In the genomic region with DNA sequence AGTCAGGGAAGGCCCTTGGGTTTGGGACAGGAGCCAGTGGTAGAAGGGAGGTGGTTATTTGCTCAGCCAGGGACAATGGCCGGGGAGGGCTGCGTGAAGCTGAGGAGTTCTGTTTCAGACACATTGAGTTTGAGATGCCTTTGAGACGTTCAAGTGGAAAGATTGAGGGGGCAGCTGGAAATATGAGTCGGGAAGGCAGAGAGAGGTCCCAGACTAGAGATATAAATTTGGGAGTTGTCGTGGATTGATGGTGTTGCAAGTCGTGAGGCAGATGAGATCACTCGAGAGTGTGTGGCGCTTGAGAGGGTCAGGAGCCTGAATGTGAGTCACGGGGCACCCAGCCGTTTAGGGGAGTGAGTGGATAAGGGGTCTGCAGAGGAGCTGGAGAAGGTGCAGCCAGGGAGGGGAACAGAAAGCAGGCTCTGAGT, we compare ENCODE assay signal across 12 cellular contexts.
A peak's percentile ranks its signal among the peaks of the same experiment; 100 is the strongest.
DNase-seq lines count a peak whose midpoint lies in the region; ATAC-seq, FAIRE-seq and TF ChIP-seq lines count a peak whose summit lies in the region.
"Had no signal": no experiment of that assay in that cellular context is flagged by ENCODE, and none has a peak within 500 bp of the region (broad histone marks: within the 10 kb centered on the region; RNA-seq: fewer than 3 reads in every experiment).

No MANE protein-coding gene starts in this region.

- in situ Hi-C loops in brain microvascular endothelial cell (cut with HindIII; ENCODE audit: low pct_ligation_motif_present, low sequenced_read_pairs): no loop called here

- H3K4me3 ChIP-seq in brain microvascular endothelial cell (ENCODE audit: low read depth, low read length) (no peak overlapping the region), muscle layer of duodenum (ENCODE audit: low read depth in 1 of 2, low read length in 2 of 2) (no peak overlapping the region), small intestine (ENCODE audit: low read depth in 1 of 2, low read length in 2 of 2) (no peak overlapping the region)

- DNase-seq in left cardiac atrium: peak; percentile 71
- no peak for DNase-seq in cardiac septum (ENCODE audit: low spot score)
- peak; percentile 40 for DNase-seq in brain microvascular endothelial cell
- no peak for DNase-seq in stimulated activated effector memory CD8-positive, alpha-beta T cell treated with anti-CD3 and anti-CD28 coated beads, Interleukin-12 subunit alpha, Interleukin-12 subunit beta, amount 100 ng/mL, for 72 hours (ENCODE audit: low spot score in 2 of 2)
- DNase-seq in small intestine: no peak
- DNase-seq in caudate nucleus (lab: John Stamatoyannopoulos, UW): no peak
- DNase-seq: activated T-cell treated with anti-CD3 and anti-CD28 coated beads, Interleukin-2, amount 50 U/mL, for 1 hour; Calu3; erythroblast; NCI-H1105 had no signal

- no peaks in the 10 kb centered on the region for H3K9me3 Mint-ChIP-seq in stimulated activated effector memory CD8-positive, alpha-beta T cell treated with anti-CD3 and anti-CD28 coated beads, Interleukin-12 subunit alpha, Interleukin-12 subunit beta, amount 100 ng/mL, for 72 hours

- H3K9me3 ChIP-seq in muscle layer of duodenum (ENCODE audit: control insufficient read depth in 1 of 2, low read length in 2 of 2) (no peaks in the 10 kb centered on the region), small intestine (ENCODE audit: control insufficient read depth, low read depth) (no peaks in the 10 kb centered on the region)

- no peak for FAIRE-seq in small intestine (lab: Jason Lieb, UNC)

- H3K4me1 ChIP-seq in muscle layer of duodenum (ENCODE audit: control insufficient read depth in 1 of 2, insufficient read depth in 2 of 2, low read length in 2 of 2) (peaks cover 30 to 73% of the 10 kb centered on the region in 2 donors), small intestine (ENCODE audit: control insufficient read depth in 2 of 2, insufficient read depth in 1 of 2, low read depth in 1 of 2, low read length in 1 of 2) (peaks cover 0 to 15% of the 10 kb centered on the region in 2 donors)

- peaks cover 17% of the 10 kb centered on the region for H3K36me3 ChIP-seq in brain microvascular endothelial cell (replicated peaks)
- peaks cover 0 to 5% of the 10 kb centered on the region in 2 donors for H3K36me3 ChIP-seq in muscle layer of duodenum (ENCODE audit: control insufficient read depth in 1 of 2, insufficient read depth in 2 of 2, low read length in 2 of 2)
- peaks cover 2 to 3% of the 10 kb centered on the region in 2 donors for H3K36me3 ChIP-seq in small intestine (ENCODE audit: control insufficient read depth in 2 of 2, insufficient read depth in 2 of 2, low read length in 2 of 2)

- 65 to 83% (median 79%) methylated on average over 10 of the region's 10 CpGs for WGBS in small intestine, 3 donors

- H3K27ac ChIP-seq in brain microvascular endothelial cell (no peak overlapping the region), muscle layer of duodenum (ENCODE audit: low read length) (peak overlapping the region; percentile 5), small intestine (ENCODE audit: low read depth in 1 of 2, low read length in 1 of 2) (peak overlapping the region in 1 of 2 donors; percentile 29), caudate nucleus (ENCODE audit: low read depth, low read length) (no peak overlapping the region)

- intact Hi-C loops in left cardiac atrium (cut with DNase I): loop anchor here in 1 of 2 donors (10.0 kb wide), 1 partner anchor 67 kb away; no protein-coding TSS in a partner anchor
- intact Hi-C loops in cardiac septum (cut with DNase I): no loop called here

- peak in 1 of 2 donors; percentile 6 for ATAC-seq in left cardiac atrium
- no peak for ATAC-seq in HG03095 (IDR thresholded peaks at IDR 0.05; ENCODE audit: unreplicated experiment)
- ATAC-seq in stimulated activated effector memory CD8-positive, alpha-beta T cell treated with anti-CD3 and anti-CD28 coated beads, Interleukin-12 subunit alpha, Interleukin-12 subunit beta, amount 100 ng/mL, for 72 hours: no peak

- no peak for TF ChIP-seq CTCF in brain microvascular endothelial cell (IDR thresholded peaks at IDR 0.05; ENCODE audit: low read depth, low read length, missing control alignments)

- H3K27me3 ChIP-seq in brain microvascular endothelial cell (replicated peaks): no peaks in the 10 kb centered on the region
- no peaks in the 10 kb centered on the region for H3K27me3 ChIP-seq in muscle layer of duodenum (ENCODE audit: low read depth, low read length)
- H3K27me3 ChIP-seq in small intestine (ENCODE audit: control insufficient read depth in 2 of 2, insufficient read depth in 2 of 2, low read length in 2 of 2): no peaks in the 10 kb centered on the region

- no peak overlapping the region for H3K4me3 Mint-ChIP-seq in stimulated activated effector memory CD8-positive, alpha-beta T cell treated with anti-CD3 and anti-CD28 coated beads, Interleukin-12 subunit alpha, Interleukin-12 subunit beta, amount 100 ng/mL, for 72 hours

- H3K27ac Mint-ChIP-seq in stimulated activated effector memory CD8-positive, alpha-beta T cell treated with anti-CD3 and anti-CD28 coated beads, Interleukin-12 subunit alpha, Interleukin-12 subunit beta, amount 100 ng/mL, for 72 hours: no peak overlapping the region

- peaks cover 42% of the 10 kb centered on the region for H3K4me1 Mint-ChIP-seq in stimulated activated effector memory CD8-positive, alpha-beta T cell treated with anti-CD3 and anti-CD28 coated beads, Interleukin-12 subunit alpha, Interleukin-12 subunit beta, amount 100 ng/mL, for 72 hours

- no peaks in the 10 kb centered on the region for H3K36me3 Mint-ChIP-seq in stimulated activated effector memory CD8-positive, alpha-beta T cell treated with anti-CD3 and anti-CD28 coated beads, Interleukin-12 subunit alpha, Interleukin-12 subunit beta, amount 100 ng/mL, for 72 hours

Comparison
In these comparisons a context has a peak if more than half of its experiments do, and no peak if none do; other contexts are left out.
1. DNase-seq: peak in left cardiac atrium (single experiment) and brain microvascular endothelial cell (single experiment); none in cardiac septum (single experiment), stimulated activated effector memory CD8-positive, alpha-beta T cell treated with anti-CD3 and anti-CD28 coated beads, Interleukin-12 subunit alpha, Interleukin-12 subunit beta, amount 100 ng/mL, for 72 hours (0 of 2), small intestine (single experiment) and caudate nucleus (0 of 61).